In the genomic region with DNA sequence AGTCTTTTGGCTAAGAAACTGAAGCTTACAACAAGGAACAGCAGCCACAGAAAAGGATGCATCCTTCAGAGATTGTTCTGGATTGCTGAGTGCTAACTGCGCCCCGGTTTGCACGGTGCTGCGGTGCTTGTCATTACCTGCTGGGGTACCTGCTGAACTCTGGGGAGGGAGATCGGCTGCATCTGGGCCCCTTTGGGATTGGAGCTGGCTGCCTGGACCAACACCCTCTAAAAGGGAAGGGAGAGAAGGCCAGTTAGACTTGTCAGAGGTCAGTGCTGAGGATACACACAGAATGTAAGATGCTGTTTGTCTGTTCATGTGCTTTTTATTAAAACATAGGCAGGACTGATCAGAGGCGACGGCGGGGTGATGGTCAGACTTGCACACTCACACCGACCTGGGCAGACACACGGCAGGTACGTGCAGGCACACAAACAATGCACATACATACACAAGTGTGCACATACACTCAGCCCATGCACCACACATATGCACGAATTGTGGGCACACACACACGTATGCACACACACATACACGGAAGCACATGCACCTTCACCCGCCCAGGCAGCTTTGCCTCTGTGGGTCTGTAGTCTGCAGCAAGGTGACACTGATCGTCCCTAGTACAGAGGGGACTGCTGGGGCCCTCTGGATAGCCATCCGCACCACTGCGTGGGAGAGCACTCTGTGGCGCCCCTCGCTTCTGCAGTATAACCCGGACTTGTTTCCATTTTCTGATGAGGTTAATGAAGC, we compare ENCODE assay signal across 30 cellular contexts.
"Had no signal": no experiment of that assay in that cellular context is flagged by ENCODE, and none has a peak within 500 bp of the region (broad histone marks: within the 10 kb centered on the region; RNA-seq: fewer than 3 reads in every experiment).

No MANE protein-coding gene starts in this region.

- ATAC-seq: activated naive CD4-positive, alpha-beta T cell treated with anti-CD3 and anti-CD28 coated beads, Interleukin-2, amount 50 U/mL, for 72 hours; activated T-helper 17 cell treated with anti-CD3 and anti-CD28 coated beads, Interleukin-2, amount 50 U/mL, for 72 hours; esophagus mucosa; left cardiac atrium; mucosa of descending colon; WTC11 had no signal

- H3K36me3 ChIP-seq: adrenal gland, brain microvascular endothelial cell, neural progenitor cell, prostate gland, vagina had no signal

- H3K4me3 ChIP-seq: adrenal gland, ascending aorta, mucosa of descending colon, neural progenitor cell, prostate gland, tibial artery, vagina had no signal

- H3K36me3 Mint-ChIP-seq: naive B cell, WTC11 had no signal

- H3K4me1 ChIP-seq: prostate gland had no signal

- H3K9me3 ChIP-seq: adrenal gland, ascending aorta, mucosa of descending colon, prostate gland, tibial artery, vagina had no signal

- H3K9me3 Mint-ChIP-seq: activated naive CD4-positive, alpha-beta T cell treated with anti-CD3 and anti-CD28 coated beads, Interleukin-2, amount 50 U/mL, for 72 hours; activated T-cell treated with anti-CD3 and anti-CD28 coated beads, Interleukin-2, amount 50 U/mL, for 24 hours; activated T-helper 17 cell treated with anti-CD3 and anti-CD28 coated beads, Interleukin-2, amount 50 U/mL, for 72 hours; naive B cell; neural progenitor cell; stimulated activated naive CD8-positive, alpha-beta T cell treated with anti-CD3 and anti-CD28 coated beads, Interleukin-15, Interleukin-2, amounts not matched to agents 100 ng/mL and 50 ng/mL, for 24 hours; T-helper 1 cell treated with Interleukin-12 subunit alpha and Interleukin-12 subunit beta and Interleukin-4 antibody, amounts not matched to agents 30 μg/mL and 1 μg/mL, for 36 hours; WTC11 had no signal

- DNase-seq: activated CD4-positive, alpha-beta T cell treated with anti-CD3 and anti-CD28 coated beads, Interleukin-2, amount 50 U/mL, for 4 hours; activated T-cell treated with anti-CD3 and anti-CD28 coated beads, Interleukin-2, amount 50 U/mL, for 24 hours; brain microvascular endothelial cell; central memory CD4-positive, alpha-beta T cell; effector memory CD4-positive, alpha-beta T cell; glutamatergic neuron; hippocampal formation; left cardiac atrium; mesendoderm; mucosa of descending colon; naive B cell; stimulated activated CD4-positive, alpha-beta T cell treated with anti-CD3 and anti-CD28 coated beads, Interleukin-12 subunit alpha, Interleukin-12 subunit beta, amount 100 ng/mL, for 4 hours; stimulated activated CD4-positive, alpha-beta T cell treated with anti-CD3 and anti-CD28 coated beads, Interleukin-4, amount 100 ng/mL, for 4 hours; substantia nigra; T1000 had no signal

- FAIRE-seq: colon, endothelial cell of umbilical vein, frontal cortex had no signal

- H3K4me3 Mint-ChIP-seq: activated T-cell treated with anti-CD3 and anti-CD28 coated beads, Interleukin-2, amount 50 U/mL, for 24 hours; activated T-helper 17 cell treated with anti-CD3 and anti-CD28 coated beads, Interleukin-2, amount 50 U/mL, for 72 hours; naive B cell; neural progenitor cell; stimulated activated naive CD8-positive, alpha-beta T cell treated with anti-CD3 and anti-CD28 coated beads, Interleukin-15, Interleukin-2, amounts not matched to agents 100 ng/mL and 50 ng/mL, for 24 hours; T-helper 1 cell treated with Interleukin-12 subunit alpha and Interleukin-12 subunit beta and Interleukin-4 antibody, amounts not matched to agents 30 μg/mL and 1 μg/mL, for 36 hours; WTC11 had no signal

- H3K9ac ChIP-seq: neural progenitor cell had no signal

- H3K27me3 Mint-ChIP-seq: activated T-cell treated with anti-CD3 and anti-CD28 coated beads, Interleukin-2, amount 50 U/mL, for 24 hours; activated T-helper 17 cell treated with anti-CD3 and anti-CD28 coated beads, Interleukin-2, amount 50 U/mL, for 72 hours; stimulated activated naive CD8-positive, alpha-beta T cell treated with anti-CD3 and anti-CD28 coated beads, Interleukin-15, Interleukin-2, amounts not matched to agents 100 ng/mL and 50 ng/mL, for 24 hours had no signal

- H3K27ac ChIP-seq: adrenal gland, ascending aorta, brain microvascular endothelial cell, neural progenitor cell, prostate gland, tibial artery, vagina had no signal

- H3K27ac Mint-ChIP-seq: activated naive CD4-positive, alpha-beta T cell treated with anti-CD3 and anti-CD28 coated beads, Interleukin-2, amount 50 U/mL, for 72 hours; activated T-cell treated with anti-CD3 and anti-CD28 coated beads, Interleukin-2, amount 50 U/mL, for 24 hours; activated T-helper 17 cell treated with anti-CD3 and anti-CD28 coated beads, Interleukin-2, amount 50 U/mL, for 72 hours; neural progenitor cell; stimulated activated naive CD8-positive, alpha-beta T cell treated with anti-CD3 and anti-CD28 coated beads, Interleukin-15, Interleukin-2, amounts not matched to agents 100 ng/mL and 50 ng/mL, for 24 hours; T-helper 1 cell treated with Interleukin-12 subunit alpha and Interleukin-12 subunit beta and Interleukin-4 antibody, amounts not matched to agents 30 μg/mL and 1 μg/mL, for 36 hours; WTC11 had no signal
